Comparison of ENCODE assay signal across 8 cellular contexts in genomic region chr1:154557248-154557938, GRCh38. TPM values are rescaled to one million over a fixed set of nuclear protein-coding genes. Genes with fewer than 3 reads are reported as not detected.
DNase-seq lines count a peak whose midpoint lies in the region; ATAC-seq and TF ChIP-seq lines count a peak whose summit lies in the region.

No MANE protein-coding gene starts in this region.

- H3K36me3 ChIP-seq in duodenal mucosa (ENCODE audit: control insufficient read depth in 1 of 2, insufficient read depth in 2 of 2, low read length in 2 of 2) = peaks cover 29 to 36% of the 10 kb centered on the region in 2 donors
- peaks cover 5% of the 10 kb centered on the region for H3K36me3 ChIP-seq in neural cell (ENCODE audit: insufficient read depth, low read length)

- H3K9me2 ChIP-seq in neural cell (ENCODE audit: insufficient read depth, low read length) = no peaks in the 10 kb centered on the region

- H4K20me1 ChIP-seq in neural cell (ENCODE audit: insufficient read depth) = no peaks in the 10 kb centered on the region

- peak overlapping the region; percentile 99 for H3K4me2 ChIP-seq in neural cell (ENCODE audit: low read length)

- H3K79me2 ChIP-seq in neural cell (replicated peaks; ENCODE audit: insufficient read depth, low read length) = peaks cover 27% of the 10 kb centered on the region

- peaks cover 20 to 28% of the 10 kb centered on the region in 2 donors for H3K4me1 ChIP-seq in duodenal mucosa (ENCODE audit: control insufficient read depth in 1 of 2, insufficient read depth in 2 of 2, low read length in 2 of 2)

- TF ChIP-seq CTCF in C4-2B (conservative IDR thresholded peaks at IDR 0.05) = no peak
- TF ChIP-seq CTCF in NB4 (IDR thresholded peaks at IDR 0.05; ENCODE audit: low read depth, low read length) = no peak
- no peak for TF ChIP-seq CTCF in neural cell (IDR thresholded peaks at IDR 0.05; ENCODE audit: poor library complexity, severe bottlenecking)

- TF ChIP-seq RAD21 in neural cell (conservative IDR thresholded peaks at IDR 0.05) = no peak

- H3K9ac ChIP-seq in duodenal mucosa (ENCODE audit: low read depth in 1 of 2, low read length in 2 of 2) (peak overlapping the region; percentile 68 to 69), neural cell (ENCODE audit: low read length) (peak overlapping the region; percentile 86)

- peak overlapping the region; percentile 98 for H3K4me3 ChIP-seq in NB4 (ENCODE audit: low read depth, low read length)
- peak overlapping the region; percentile 85 to 89 for H3K4me3 ChIP-seq in duodenal mucosa (ENCODE audit: low read depth in 1 of 2, low read length in 2 of 2)
- H3K4me3 ChIP-seq in neural cell (ENCODE audit: low read length) = peak overlapping the region; percentile 97

- H3K27ac ChIP-seq in C4-2B (peak overlapping the region; percentile 84), duodenal mucosa (ENCODE audit: low read depth, low read length) (no peak overlapping the region), neural cell (ENCODE audit: low read length) (peak overlapping the region; percentile 65)

- TF ChIP-seq POLR2A in NB4 (IDR thresholded peaks at IDR 0.05; ENCODE audit: extremely low read depth, insufficient read length) = no peak

- H3K9me3 ChIP-seq in duodenal mucosa (ENCODE audit: control insufficient read depth in 1 of 2, low read length in 2 of 2) = no peaks in the 10 kb centered on the region
- H3K9me3 ChIP-seq in neural cell (ENCODE audit: low read length) = no peaks in the 10 kb centered on the region

- DNase-seq in NB4 (ENCODE audit: low read depth) = no peak
- no peak for DNase-seq in activated CD4-positive, CD25-positive, alpha-beta regulatory T cell treated with anti-CD3 and anti-CD28 coated beads, Interleukin-2, amount 50 U/mL, for 72 hours
- no peak for DNase-seq in mesenteric fat pad (ENCODE audit: low spot score)
- DNase-seq in AML-193 (lab: John Stamatoyannopoulos, UW) = no peak

- H2AFZ ChIP-seq in neural cell (ENCODE audit: low read depth, low read length) = peak overlapping the region; percentile 33

- TF ChIP-seq EP300 in neural cell (conservative IDR thresholded peaks at IDR 0.05; ENCODE audit: poor library complexity, severe bottlenecking) = no peak

- ATAC-seq in HG03139 (IDR thresholded peaks at IDR 0.05; ENCODE audit: unreplicated experiment) = no peak

- no peaks in the 10 kb centered on the region for H3F3A ChIP-seq in neural cell (ENCODE audit: insufficient read depth, low read length, poor library complexity, severe bottlenecking)

- H3K27me3 ChIP-seq in duodenal mucosa (ENCODE audit: control insufficient read depth in 1 of 2, insufficient read depth in 2 of 2, low read length in 2 of 2) (no peaks in the 10 kb centered on the region), neural cell (ENCODE audit: insufficient read depth, low read depth, low read length) (no peaks in the 10 kb centered on the region)

TF ChIP-seq in neural cell, 6 proteins besides CTCF, POLR2A, EP300 and RAD21:
- TF ChIP-seq SMC3 (conservative IDR thresholded peaks at IDR 0.05; ENCODE audit: poor library complexity) = peak; percentile 10
- TF ChIP-seq, protein P1, sequence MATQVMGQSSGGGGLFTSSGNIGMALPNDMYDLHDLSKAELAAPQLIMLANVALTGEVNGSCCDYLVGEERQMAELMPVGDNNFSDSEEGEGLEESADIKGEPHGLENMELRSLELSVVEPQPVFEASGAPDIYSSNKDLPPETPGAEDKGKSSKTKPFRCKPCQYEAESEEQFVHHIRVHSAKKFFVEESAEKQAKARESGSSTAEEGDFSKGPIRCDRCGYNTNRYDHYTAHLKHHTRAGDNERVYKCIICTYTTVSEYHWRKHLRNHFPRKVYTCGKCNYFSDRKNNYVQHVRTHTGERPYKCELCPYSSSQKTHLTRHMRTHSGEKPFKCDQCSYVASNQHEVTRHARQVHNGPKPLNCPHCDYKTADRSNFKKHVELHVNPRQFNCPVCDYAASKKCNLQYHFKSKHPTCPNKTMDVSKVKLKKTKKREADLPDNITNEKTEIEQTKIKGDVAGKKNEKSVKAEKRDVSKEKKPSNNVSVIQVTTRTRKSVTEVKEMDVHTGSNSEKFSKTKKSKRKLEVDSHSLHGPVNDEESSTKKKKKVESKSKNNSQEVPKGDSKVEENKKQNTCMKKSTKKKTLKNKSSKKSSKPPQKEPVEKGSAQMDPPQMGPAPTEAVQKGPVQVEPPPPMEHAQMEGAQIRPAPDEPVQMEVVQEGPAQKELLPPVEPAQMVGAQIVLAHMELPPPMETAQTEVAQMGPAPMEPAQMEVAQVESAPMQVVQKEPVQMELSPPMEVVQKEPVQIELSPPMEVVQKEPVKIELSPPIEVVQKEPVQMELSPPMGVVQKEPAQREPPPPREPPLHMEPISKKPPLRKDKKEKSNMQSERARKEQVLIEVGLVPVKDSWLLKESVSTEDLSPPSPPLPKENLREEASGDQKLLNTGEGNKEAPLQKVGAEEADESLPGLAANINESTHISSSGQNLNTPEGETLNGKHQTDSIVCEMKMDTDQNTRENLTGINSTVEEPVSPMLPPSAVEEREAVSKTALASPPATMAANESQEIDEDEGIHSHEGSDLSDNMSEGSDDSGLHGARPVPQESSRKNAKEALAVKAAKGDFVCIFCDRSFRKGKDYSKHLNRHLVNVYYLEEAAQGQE (IDR thresholded peaks at IDR 0.05; ENCODE audit: borderline replicate concordance) = no peak

RNA-seq across cellular contexts. Expression of gene UBE2Q1, which starts 1.1 kb away (rescaled TPM):
- 61.1 and 103 TPM in 2 replicates for polyA plus RNA-seq in neural cell
- 43.4 and 44.3 TPM in 2 replicates for polyA minus RNA-seq in neural cell
- 67.5 TPM for total RNA-seq in mesenteric fat pad

RNA-seq across cellular contexts. Expression of gene CHRNB2, which starts 10.2 kb away (rescaled TPM):
- 15.5 and 18.2 TPM in 2 replicates for polyA plus RNA-seq in neural cell
- polyA minus RNA-seq in neural cell = 42.7 and 45.8 TPM in 2 replicates
- not detected for total RNA-seq in mesenteric fat pad

RNA-seq across cellular contexts. Expression of gene ADAR, which starts 50.6 kb away (rescaled TPM):
- polyA plus RNA-seq in neural cell = 51.4 and 59.3 TPM in 2 replicates
- polyA minus RNA-seq in neural cell = 136 and 139 TPM in 2 replicates
- 137 TPM for total RNA-seq in mesenteric fat pad

RNA-seq across cellular contexts. Expression of gene SHE, which starts 55.2 kb away (rescaled TPM):
- 0.04 TPM in 1 of 2 replicates, not detected in the other for polyA plus RNA-seq in neural cell
- polyA minus RNA-seq in neural cell = not detected in 2 replicates
- total RNA-seq in mesenteric fat pad = 33.1 TPM

RNA-seq across cellular contexts. Expression of gene TDRD10, which starts 55.4 kb away (rescaled TPM):
- polyA plus RNA-seq in neural cell = not detected in 2 replicates
- polyA minus RNA-seq in neural cell = not detected in 2 replicates
- 7.2 TPM for total RNA-seq in mesenteric fat pad
